Comparison of ENCODE assay signal across 3 cellular contexts in the genomic region with DNA sequence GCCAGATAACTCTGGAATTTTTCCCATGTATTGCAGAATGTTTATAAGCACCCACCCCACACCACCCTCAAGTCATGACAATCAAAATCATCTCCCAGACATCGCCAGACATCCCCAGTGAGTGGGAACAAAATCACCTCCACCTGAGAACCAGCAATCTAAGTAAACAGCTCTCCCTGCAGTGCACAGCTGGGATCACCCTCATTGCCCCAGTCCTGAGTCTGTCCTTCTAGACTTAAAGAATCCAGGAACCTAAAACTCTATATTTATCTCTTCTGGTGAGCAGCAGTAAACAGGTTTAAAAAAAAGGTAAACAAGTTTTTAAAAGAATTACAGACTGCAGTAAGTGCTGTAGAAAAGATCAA.
TF ChIP-seq lines count a peak whose summit lies in the region.

No MANE protein-coding gene starts in this region.

TF ChIP-seq in A549, 52 proteins besides CTCF, POLR2A, EP300 and RAD21:
- TF ChIP-seq MYC (IDR thresholded peaks at IDR 0.05; ENCODE audit: borderline replicate concordance, low read length) (no peak), REST (IDR thresholded peaks at IDR 0.05) (peak; percentile 48; the same call in 1 of the 2 replicates)

TF ChIP-seq in GM23338, 12 proteins besides CTCF, POLR2A, EP300 and RAD21 (continues in another document):
- no peak for TF ChIP-seq STAT1 (IDR thresholded peaks at IDR 0.05; ENCODE audit: unreplicated experiment)
- TF ChIP-seq NANOG (IDR thresholded peaks at IDR 0.05; ENCODE audit: borderline replicate concordance) = no peak
- TF ChIP-seq ZNF331 (CRISPR knock-in tag; IDR thresholded peaks at IDR 0.05; ENCODE audit: low read depth) = no peak
- TF ChIP-seq, protein P1, sequence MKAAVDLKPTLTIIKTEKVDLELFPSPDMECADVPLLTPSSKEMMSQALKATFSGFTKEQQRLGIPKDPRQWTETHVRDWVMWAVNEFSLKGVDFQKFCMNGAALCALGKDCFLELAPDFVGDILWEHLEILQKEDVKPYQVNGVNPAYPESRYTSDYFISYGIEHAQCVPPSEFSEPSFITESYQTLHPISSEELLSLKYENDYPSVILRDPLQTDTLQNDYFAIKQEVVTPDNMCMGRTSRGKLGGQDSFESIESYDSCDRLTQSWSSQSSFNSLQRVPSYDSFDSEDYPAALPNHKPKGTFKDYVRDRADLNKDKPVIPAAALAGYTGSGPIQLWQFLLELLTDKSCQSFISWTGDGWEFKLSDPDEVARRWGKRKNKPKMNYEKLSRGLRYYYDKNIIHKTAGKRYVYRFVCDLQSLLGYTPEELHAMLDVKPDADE (IDR thresholded peaks at IDR 0.05) = no peak
- no peak for TF ChIP-seq EZH2phosphoT487 (IDR thresholded peaks at IDR 0.05; ENCODE audit: unreplicated experiment)
- TF ChIP-seq ZNF114 (CRISPR knock-in tag; IDR thresholded peaks at IDR 0.05) = no peak
- TF ChIP-seq ZNF462 (CRISPR knock-in tag; IDR thresholded peaks at IDR 0.05) = no peak
- TF ChIP-seq JUNB (IDR thresholded peaks at IDR 0.05; ENCODE audit: unreplicated experiment) = no peak
- no peak for TF ChIP-seq EZH2 (IDR thresholded peaks at IDR 0.05; ENCODE audit: low read depth, unreplicated experiment)

TF ChIP-seq in K562, 482 proteins besides CTCF, POLR2A, EP300 and RAD21:
- TF ChIP-seq REST (CRISPR knock-in tag; IDR thresholded peaks at IDR 0.05; ENCODE audit: low read depth) = 0 out of 2 replicates have a peak, but pooled peaks have one; percentile 24
- no peak for TF ChIP-seq CAMTA2 (CRISPR knock-in tag; conservative IDR thresholded peaks at IDR 0.05)
